ENCODE assay signal across 29 cellular contexts in the genomic region with DNA sequence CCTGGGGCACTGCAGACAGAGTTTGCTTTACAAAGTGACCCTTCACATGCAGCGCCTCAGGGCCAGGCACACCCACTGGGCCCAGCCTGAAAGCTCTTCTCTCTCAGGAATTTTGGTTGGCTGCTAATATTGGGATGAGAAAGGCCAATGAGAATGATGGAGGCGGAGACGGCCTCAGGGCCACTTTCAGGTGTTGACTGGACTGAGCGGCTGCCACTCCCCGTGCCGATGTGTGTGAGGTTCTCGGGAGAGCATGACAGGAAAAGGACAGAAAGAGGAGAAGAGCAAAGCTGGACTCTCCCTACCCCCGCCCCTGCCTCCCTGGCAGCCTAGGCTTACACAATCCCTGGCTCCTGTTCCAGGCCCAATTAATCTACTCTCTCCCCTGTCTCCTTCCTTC.
A peak's percentile ranks its signal among the peaks of the same experiment; 100 is the strongest.
DNase-seq lines count a peak whose midpoint lies in the region; ATAC-seq, FAIRE-seq and TF ChIP-seq lines count a peak whose summit lies in the region.
"Had no signal": no experiment of that assay in that cellular context is flagged by ENCODE, and none has a peak within 500 bp of the region (broad histone marks: within the 10 kb centered on the region; RNA-seq: fewer than 3 reads in every experiment).

No MANE protein-coding gene starts in this region.

- no peak overlapping the region for H3K4me2 ChIP-seq in HepG2 (ENCODE audit: low read depth, low read length)

- H3K9ac ChIP-seq in HepG2 (ENCODE audit: insufficient read depth, low read depth, low read length): no peak overlapping the region
- H3K9ac ChIP-seq: parathyroid adenoma had no signal

- H3K36me3 Mint-ChIP-seq in osteocyte (ENCODE audit: unreplicated experiment): no peaks in the 10 kb centered on the region
- H3K36me3 Mint-ChIP-seq: activated naive CD4-positive, alpha-beta T cell treated with anti-CD3 and anti-CD28 coated beads, Interleukin-2, amount 50 U/mL, for 24 hours; CD4-positive, CD25-positive, alpha-beta regulatory T cell; immature natural killer cell; naive thymus-derived CD4-positive, alpha-beta T cell; stimulated activated naive B cell treated with anti-CD40 and anti-IgM and Interleukin-4, amounts not matched to agents 10 μg/mL and 1 μg/mL and 100 μg/mL, for 72 hours had no signal

- in situ Hi-C loops in HepG2 (cut with HindIII; ENCODE audit: extremely low pct_ligation_motif_present, low pct_unique_long_range_greater_than_20kb): no loop called here

- no peak overlapping the region for H3K4me3 Mint-ChIP-seq in osteocyte (ENCODE audit: unreplicated experiment)
- H3K4me3 Mint-ChIP-seq: activated naive CD4-positive, alpha-beta T cell treated with anti-CD3 and anti-CD28 coated beads, Interleukin-2, amount 50 U/mL, for 24 hours; CD4-positive, CD25-positive, alpha-beta regulatory T cell; effector memory CD8-positive, alpha-beta T cell; immature natural killer cell; naive thymus-derived CD4-positive, alpha-beta T cell; stimulated activated naive B cell treated with anti-CD40 and anti-IgM and Interleukin-4, amounts not matched to agents 10 μg/mL and 1 μg/mL and 100 μg/mL, for 72 hours had no signal

- no peaks in the 10 kb centered on the region for H3K36me3 ChIP-seq in HepG2 (replicated peaks in 1 of 2; ENCODE audit: control insufficient read depth in 1 of 2, insufficient read depth in 2 of 2, low read length in 2 of 2)
- H3K36me3 ChIP-seq: thoracic aorta had no signal

- no peaks in the 10 kb centered on the region for H4K20me1 ChIP-seq in HepG2 (ENCODE audit: insufficient read depth, low read length)

- no peaks in the 10 kb centered on the region for H3K79me2 ChIP-seq in HepG2 (ENCODE audit: insufficient read depth, low read length)
- H3K79me2 ChIP-seq: parathyroid adenoma had no signal

- H2AFZ ChIP-seq in HepG2 (ENCODE audit: low read length): no peak overlapping the region
- H2AFZ ChIP-seq: parathyroid adenoma had no signal

- H3K27me3 ChIP-seq in HepG2 (ENCODE audit: control insufficient read depth in 1 of 2, insufficient read depth in 2 of 2, low read length in 2 of 2): peaks cover 1 to 22% of the 10 kb centered on the region in 2 experiments; a peak in 4 of 5 replicates

- H3K4me3 ChIP-seq in HepG2 (replicated peaks in 1 of 3; ENCODE audit: insufficient read depth in 1 of 3, low read depth in 2 of 3, low read length in 3 of 3): no peak overlapping the region
- H3K4me3 ChIP-seq: thoracic aorta had no signal

- no peak for TF ChIP-seq RAD21 in HepG2 (CRISPR knock-in tag; IDR thresholded peaks at IDR 0.05)

- DNase-seq in COLO668 (lab: John Stamatoyannopoulos, UW; ENCODE audit: unreplicated experiment): peak; percentile 75
- DNase-seq in NCI-H146 treated with DMSO at 0.1 percent for 48 hours (lab: John Stamatoyannopoulos, UW; ENCODE audit: unreplicated experiment): peak; percentile 96
- peak; percentile 56 for DNase-seq in cerebellar cortex (ENCODE audit: low spot score)
- peak; percentile 80 for DNase-seq in islet precursor cell
- DNase-seq in kidney glomerular epithelial cell (lab: John Stamatoyannopoulos, UW): no peak
- no peak for DNase-seq in HepG2 (ENCODE audit: low spot score)
- no peak for DNase-seq in osteocyte (ENCODE audit: extremely low spot score, unreplicated experiment)
- DNase-seq: activated CD4-positive, alpha-beta T cell treated with anti-CD3 and anti-CD28 coated beads for 48 hours; CD4-positive, CD25-positive, alpha-beta regulatory T cell; DMS53; effector memory CD8-positive, alpha-beta T cell; head of caudate nucleus; immature natural killer cell; KBM-7; MV-4-11; naive thymus-derived CD4-positive, alpha-beta T cell; NCI-H2029 treated with DMSO at 0.1 percent for 48 hours; NCI-H526 treated with DMSO at 0.1 percent for 48 hours; SIG-M5; stimulated activated CD4-positive, alpha-beta T cell treated with anti-CD3 and anti-CD28 coated beads, Interleukin-1b, Interleukin-23, amount 100 ng/mL, for 48 hours; stimulated activated naive B cell treated with anti-CD40 and anti-IgM and Interleukin-4, amounts not matched to agents 10 μg/mL and 1 μg/mL and 100 μg/mL, for 72 hours had no signal

- H3K9me3 Mint-ChIP-seq in osteocyte (ENCODE audit: unreplicated experiment): no peaks in the 10 kb centered on the region
- H3K9me3 Mint-ChIP-seq: activated naive CD4-positive, alpha-beta T cell treated with anti-CD3 and anti-CD28 coated beads, Interleukin-2, amount 50 U/mL, for 24 hours; effector memory CD8-positive, alpha-beta T cell; immature natural killer cell; naive thymus-derived CD4-positive, alpha-beta T cell had no signal

- H3K27me3 Mint-ChIP-seq in osteocyte (ENCODE audit: unreplicated experiment): peaks cover 2% of the 10 kb centered on the region
- H3K27me3 Mint-ChIP-seq: activated naive CD4-positive, alpha-beta T cell treated with anti-CD3 and anti-CD28 coated beads, Interleukin-2, amount 50 U/mL, for 24 hours; effector memory CD8-positive, alpha-beta T cell; naive thymus-derived CD4-positive, alpha-beta T cell; stimulated activated naive B cell treated with anti-CD40 and anti-IgM and Interleukin-4, amounts not matched to agents 10 μg/mL and 1 μg/mL and 100 μg/mL, for 72 hours had no signal

- 19% methylated on average over 4 of the region's 8 CpGs for WGBS in HepG2 (ENCODE audit: low lambda C conversion rate)

- H3K27ac ChIP-seq in HepG2 (ENCODE audit: extremely low read length, insufficient read depth, low read length): no peak overlapping the region
- H3K27ac ChIP-seq: parathyroid adenoma, thoracic aorta had no signal

- intact Hi-C loops in HepG2 (cut with micrococcal nuclease; ENCODE audit: unreplicated experiment): no loop called here

- no peak for FAIRE-seq in HepG2 (lab: Jason Lieb, UNC)
- FAIRE-seq: astrocyte, colon, GM12892, H54 had no signal

- H3K9me3 ChIP-seq in HepG2 (ENCODE audit: low read length): no peaks in the 10 kb centered on the region
- H3K9me3 ChIP-seq: thoracic aorta had no signal

- ATAC-seq in HG03280 (IDR thresholded peaks at IDR 0.05; ENCODE audit: unreplicated experiment): no peak
- no peak for ATAC-seq in HepG2
- ATAC-seq: effector memory CD8-positive, alpha-beta T cell; naive thymus-derived CD4-positive, alpha-beta T cell; stimulated activated naive B cell treated with anti-CD40 and anti-IgM and Interleukin-4, amounts not matched to agents 10 μg/mL and 1 μg/mL and 100 μg/mL, for 72 hours had no signal

- CTCF ChIA-PET in HepG2 (lab: Yijun Ruan, JAX; ENCODE audit: low intra/inter-chr PET ratio, low total read pairs): no interaction called here

- TF ChIP-seq POLR2A in HepG2 (IDR thresholded peaks at IDR 0.05; ENCODE audit: insufficient read depth in 1 of 2, low read depth in 2 of 2, low read length in 2 of 2): no peak

- H3K27ac Mint-ChIP-seq in osteocyte (ENCODE audit: unreplicated experiment): no peak overlapping the region
- H3K27ac Mint-ChIP-seq: activated naive CD4-positive, alpha-beta T cell treated with anti-CD3 and anti-CD28 coated beads, Interleukin-2, amount 50 U/mL, for 24 hours; CD4-positive, CD25-positive, alpha-beta regulatory T cell; effector memory CD8-positive, alpha-beta T cell; immature natural killer cell; naive thymus-derived CD4-positive, alpha-beta T cell; stimulated activated naive B cell treated with anti-CD40 and anti-IgM and Interleukin-4, amounts not matched to agents 10 μg/mL and 1 μg/mL and 100 μg/mL, for 72 hours had no signal

- TF ChIP-seq EP300 in HepG2 (IDR thresholded peaks at IDR 0.05; ENCODE audit: low read depth in 2 of 2, low read length in 2 of 2): no peak
- no peak for TF ChIP-seq EP300 in HepG2 (CRISPR knock-in tag; IDR thresholded peaks at IDR 0.05; ENCODE audit: borderline replicate concordance)

- H3K4me1 Mint-ChIP-seq in osteocyte (ENCODE audit: unreplicated experiment): no peaks in the 10 kb centered on the region
- H3K4me1 Mint-ChIP-seq: activated naive CD4-positive, alpha-beta T cell treated with anti-CD3 and anti-CD28 coated beads, Interleukin-2, amount 50 U/mL, for 24 hours; naive thymus-derived CD4-positive, alpha-beta T cell; stimulated activated naive B cell treated with anti-CD40 and anti-IgM and Interleukin-4, amounts not matched to agents 10 μg/mL and 1 μg/mL and 100 μg/mL, for 72 hours had no signal

- BruUV-seq in HepG2 (replicated peaks; lab: Mats Ljungman, UMichigan): no TSS peak

- no peaks in the 10 kb centered on the region for H3K4me1 ChIP-seq in HepG2 (ENCODE audit: insufficient read depth, low read length)
- H3K4me1 ChIP-seq: parathyroid adenoma had no signal

- POLR2A ChIA-PET in HepG2 (lab: Yijun Ruan, JAX): no interaction called here

- no peak for TF ChIP-seq CTCF in HepG2 (CRISPR knock-in tag; IDR thresholded peaks at IDR 0.05)
- no peak for TF ChIP-seq CTCF in osteocyte (IDR thresholded peaks at IDR 0.05)

TF ChIP-seq in HepG2, 621 proteins besides CTCF, POLR2A, EP300 and RAD21 (continues in another document):
- TF ChIP-seq ZNF143 (CRISPR knock-in tag; IDR thresholded peaks at IDR 0.05): no peak
- TF ChIP-seq ZNF615 (CRISPR knock-in tag; IDR thresholded peaks at IDR 0.05; ENCODE audit: borderline replicate concordance): no peak

Comparison
In these comparisons a context has a peak if more than half of its experiments do, and no peak if none do; other contexts are left out.
1. DNase-seq: peak in COLO668 (single experiment), NCI-H146 treated with DMSO at 0.1 percent for 48 hours (single experiment), cerebellar cortex (single experiment) and islet precursor cell (single experiment); none in kidney glomerular epithelial cell (single experiment), HepG2 (single experiment) and osteocyte (single experiment).